Comparison of ENCODE assay signal across 1 cellular context in the genomic region with DNA sequence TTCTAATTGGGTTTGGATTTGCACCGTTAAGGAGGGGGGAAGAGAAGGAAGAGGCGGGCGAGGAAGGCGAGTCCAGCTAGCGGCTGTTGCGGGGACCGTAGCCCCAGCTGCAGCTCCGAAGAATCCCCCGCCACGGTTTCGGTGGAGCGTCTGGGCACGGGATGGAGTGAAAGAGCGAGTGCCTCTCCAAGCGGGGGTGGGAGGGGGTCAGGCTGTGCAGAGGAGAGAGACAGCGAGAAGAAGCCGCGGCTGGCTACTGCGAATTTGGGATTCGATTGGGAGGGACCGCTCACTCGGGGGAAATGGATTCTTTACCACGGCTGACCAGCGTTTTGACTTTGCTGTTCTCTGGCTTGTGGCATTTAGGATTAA.
A peak's percentile ranks its signal among the peaks of the same experiment; 100 is the strongest.
TF ChIP-seq lines count a peak whose summit lies in the region.

No MANE protein-coding gene starts in this region.

TF ChIP-seq in WTC11, 78 proteins besides CTCF, POLR2A, EP300 and RAD21 (continued from another document):
- TF ChIP-seq, protein P1, sequence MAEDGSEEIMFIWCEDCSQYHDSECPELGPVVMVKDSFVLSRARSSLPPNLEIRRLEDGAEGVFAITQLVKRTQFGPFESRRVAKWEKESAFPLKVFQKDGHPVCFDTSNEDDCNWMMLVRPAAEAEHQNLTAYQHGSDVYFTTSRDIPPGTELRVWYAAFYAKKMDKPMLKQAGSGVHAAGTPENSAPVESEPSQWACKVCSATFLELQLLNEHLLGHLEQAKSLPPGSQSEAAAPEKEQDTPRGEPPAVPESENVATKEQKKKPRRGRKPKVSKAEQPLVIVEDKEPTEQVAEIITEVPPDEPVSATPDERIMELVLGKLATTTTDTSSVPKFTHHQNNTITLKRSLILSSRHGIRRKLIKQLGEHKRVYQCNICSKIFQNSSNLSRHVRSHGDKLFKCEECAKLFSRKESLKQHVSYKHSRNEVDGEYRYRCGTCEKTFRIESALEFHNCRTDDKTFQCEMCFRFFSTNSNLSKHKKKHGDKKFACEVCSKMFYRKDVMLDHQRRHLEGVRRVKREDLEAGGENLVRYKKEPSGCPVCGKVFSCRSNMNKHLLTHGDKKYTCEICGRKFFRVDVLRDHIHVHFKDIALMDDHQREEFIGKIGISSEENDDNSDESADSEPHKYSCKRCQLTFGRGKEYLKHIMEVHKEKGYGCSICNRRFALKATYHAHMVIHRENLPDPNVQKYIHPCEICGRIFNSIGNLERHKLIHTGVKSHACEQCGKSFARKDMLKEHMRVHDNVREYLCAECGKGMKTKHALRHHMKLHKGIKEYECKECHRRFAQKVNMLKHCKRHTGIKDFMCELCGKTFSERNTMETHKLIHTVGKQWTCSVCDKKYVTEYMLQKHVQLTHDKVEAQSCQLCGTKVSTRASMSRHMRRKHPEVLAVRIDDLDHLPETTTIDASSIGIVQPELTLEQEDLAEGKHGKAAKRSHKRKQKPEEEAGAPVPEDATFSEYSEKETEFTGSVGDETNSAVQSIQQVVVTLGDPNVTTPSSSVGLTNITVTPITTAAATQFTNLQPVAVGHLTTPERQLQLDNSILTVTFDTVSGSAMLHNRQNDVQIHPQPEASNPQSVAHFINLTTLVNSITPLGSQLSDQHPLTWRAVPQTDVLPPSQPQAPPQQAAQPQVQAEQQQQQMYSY (CRISPR knock-in tag; IDR thresholded peaks at IDR 0.05): peak; percentile 59
- TF ChIP-seq ZNF232 (CRISPR knock-in tag; IDR thresholded peaks at IDR 0.05) (0 out of 2 replicates have a peak, but pooled peaks have one; percentile 17), ZNF263 (CRISPR knock-in tag; IDR thresholded peaks at IDR 0.05; ENCODE audit: low read depth) (no peak), ZNF671 (CRISPR knock-in tag; IDR thresholded peaks at IDR 0.05) (no peak), ZNF138 (CRISPR knock-in tag; conservative IDR thresholded peaks at IDR 0.05) (0 out of 2 replicates have a peak, but pooled peaks have one; percentile 10), ZNF219 (CRISPR knock-in tag; IDR thresholded peaks at IDR 0.05; ENCODE audit: borderline replicate concordance) (peak; percentile 52; the same call in 1 of the 2 replicates), PRRX2 (CRISPR knock-in tag; IDR thresholded peaks at IDR 0.05) (no peak)
- TF ChIP-seq, protein P2, sequence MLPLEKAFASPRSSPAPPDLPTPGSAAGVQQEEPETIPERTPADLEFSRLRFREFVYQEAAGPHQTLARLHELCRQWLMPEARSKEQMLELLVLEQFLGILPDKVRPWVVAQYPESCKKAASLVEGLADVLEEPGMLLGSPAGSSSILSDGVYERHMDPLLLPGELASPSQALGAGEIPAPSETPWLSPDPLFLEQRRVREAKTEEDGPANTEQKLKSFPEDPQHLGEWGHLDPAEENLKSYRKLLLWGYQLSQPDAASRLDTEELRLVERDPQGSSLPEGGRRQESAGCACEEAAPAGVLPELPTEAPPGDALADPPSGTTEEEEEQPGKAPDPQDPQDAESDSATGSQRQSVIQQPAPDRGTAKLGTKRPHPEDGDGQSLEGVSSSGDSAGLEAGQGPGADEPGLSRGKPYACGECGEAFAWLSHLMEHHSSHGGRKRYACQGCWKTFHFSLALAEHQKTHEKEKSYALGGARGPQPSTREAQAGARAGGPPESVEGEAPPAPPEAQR (CRISPR knock-in tag; IDR thresholded peaks at IDR 0.05): no peak
- TF ChIP-seq, protein P3, sequence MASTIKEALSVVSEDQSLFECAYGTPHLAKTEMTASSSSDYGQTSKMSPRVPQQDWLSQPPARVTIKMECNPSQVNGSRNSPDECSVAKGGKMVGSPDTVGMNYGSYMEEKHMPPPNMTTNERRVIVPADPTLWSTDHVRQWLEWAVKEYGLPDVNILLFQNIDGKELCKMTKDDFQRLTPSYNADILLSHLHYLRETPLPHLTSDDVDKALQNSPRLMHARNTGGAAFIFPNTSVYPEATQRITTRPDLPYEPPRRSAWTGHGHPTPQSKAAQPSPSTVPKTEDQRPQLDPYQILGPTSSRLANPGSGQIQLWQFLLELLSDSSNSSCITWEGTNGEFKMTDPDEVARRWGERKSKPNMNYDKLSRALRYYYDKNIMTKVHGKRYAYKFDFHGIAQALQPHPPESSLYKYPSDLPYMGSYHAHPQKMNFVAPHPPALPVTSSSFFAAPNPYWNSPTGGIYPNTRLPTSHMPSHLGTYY (CRISPR knock-in tag; IDR thresholded peaks at IDR 0.05): no peak
- TF ChIP-seq, protein P4, sequence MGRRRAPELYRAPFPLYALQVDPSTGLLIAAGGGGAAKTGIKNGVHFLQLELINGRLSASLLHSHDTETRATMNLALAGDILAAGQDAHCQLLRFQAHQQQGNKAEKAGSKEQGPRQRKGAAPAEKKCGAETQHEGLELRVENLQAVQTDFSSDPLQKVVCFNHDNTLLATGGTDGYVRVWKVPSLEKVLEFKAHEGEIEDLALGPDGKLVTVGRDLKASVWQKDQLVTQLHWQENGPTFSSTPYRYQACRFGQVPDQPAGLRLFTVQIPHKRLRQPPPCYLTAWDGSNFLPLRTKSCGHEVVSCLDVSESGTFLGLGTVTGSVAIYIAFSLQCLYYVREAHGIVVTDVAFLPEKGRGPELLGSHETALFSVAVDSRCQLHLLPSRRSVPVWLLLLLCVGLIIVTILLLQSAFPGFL (CRISPR knock-in tag; IDR thresholded peaks at IDR 0.05; ENCODE audit: borderline replicate concordance): no peak
- TF ChIP-seq, protein P5, sequence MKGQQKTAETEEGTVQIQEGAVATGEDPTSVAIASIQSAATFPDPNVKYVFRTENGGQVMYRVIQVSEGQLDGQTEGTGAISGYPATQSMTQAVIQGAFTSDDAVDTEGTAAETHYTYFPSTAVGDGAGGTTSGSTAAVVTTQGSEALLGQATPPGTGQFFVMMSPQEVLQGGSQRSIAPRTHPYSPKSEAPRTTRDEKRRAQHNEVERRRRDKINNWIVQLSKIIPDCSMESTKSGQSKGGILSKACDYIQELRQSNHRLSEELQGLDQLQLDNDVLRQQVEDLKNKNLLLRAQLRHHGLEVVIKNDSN (CRISPR knock-in tag; IDR thresholded peaks at IDR 0.05): 0 out of 2 replicates have a peak, but pooled peaks have one; percentile 20
- TF ChIP-seq, protein P6, sequence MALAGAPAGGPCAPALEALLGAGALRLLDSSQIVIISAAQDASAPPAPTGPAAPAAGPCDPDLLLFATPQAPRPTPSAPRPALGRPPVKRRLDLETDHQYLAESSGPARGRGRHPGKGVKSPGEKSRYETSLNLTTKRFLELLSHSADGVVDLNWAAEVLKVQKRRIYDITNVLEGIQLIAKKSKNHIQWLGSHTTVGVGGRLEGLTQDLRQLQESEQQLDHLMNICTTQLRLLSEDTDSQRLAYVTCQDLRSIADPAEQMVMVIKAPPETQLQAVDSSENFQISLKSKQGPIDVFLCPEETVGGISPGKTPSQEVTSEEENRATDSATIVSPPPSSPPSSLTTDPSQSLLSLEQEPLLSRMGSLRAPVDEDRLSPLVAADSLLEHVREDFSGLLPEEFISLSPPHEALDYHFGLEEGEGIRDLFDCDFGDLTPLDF (CRISPR knock-in tag; IDR thresholded peaks at IDR 0.05): 0 out of 2 replicates have a peak, but pooled peaks have one; percentile 17
- TF ChIP-seq, protein P7, sequence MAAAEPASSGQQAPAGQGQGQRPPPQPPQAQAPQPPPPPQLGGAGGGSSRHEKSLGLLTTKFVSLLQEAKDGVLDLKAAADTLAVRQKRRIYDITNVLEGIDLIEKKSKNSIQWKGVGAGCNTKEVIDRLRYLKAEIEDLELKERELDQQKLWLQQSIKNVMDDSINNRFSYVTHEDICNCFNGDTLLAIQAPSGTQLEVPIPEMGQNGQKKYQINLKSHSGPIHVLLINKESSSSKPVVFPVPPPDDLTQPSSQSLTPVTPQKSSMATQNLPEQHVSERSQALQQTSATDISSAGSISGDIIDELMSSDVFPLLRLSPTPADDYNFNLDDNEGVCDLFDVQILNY (CRISPR knock-in tag; IDR thresholded peaks at IDR 0.05): no peak
